10 cellular contexts compared by ENCODE assay signal in the genomic region with DNA sequence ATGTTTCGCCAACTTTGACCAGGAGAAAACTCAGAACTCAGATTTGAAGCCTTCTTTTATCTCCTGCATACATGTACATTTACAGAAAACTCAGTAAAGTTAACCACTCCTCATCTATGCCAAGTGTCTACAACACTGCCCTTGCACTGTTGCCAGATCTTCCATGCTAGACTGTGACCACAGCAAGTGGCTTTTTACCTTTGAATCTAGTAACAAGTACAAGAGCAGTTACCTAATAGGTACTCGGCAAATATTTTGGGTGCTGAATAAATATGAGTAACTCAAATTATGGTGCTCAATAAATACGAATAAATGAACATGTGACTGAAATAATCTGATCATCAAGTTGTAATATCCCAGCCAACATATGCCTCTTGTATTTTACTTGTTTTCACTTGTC.
"Had no signal": no experiment of that assay in that cellular context is flagged by ENCODE, and none has a peak within 500 bp of the region (broad histone marks: within the 10 kb centered on the region; RNA-seq: fewer than 3 reads in every experiment).

No MANE protein-coding gene starts in this region.

- H3K4me2 ChIP-seq: GM23338 had no signal

- ATAC-seq: GM23338, HCT116, K562 had no signal

- DNase-seq: H9, HFFc6, IMR-90, KG1 had no signal

- H2AFZ ChIP-seq: GM23338 had no signal

- FAIRE-seq: H1, H54, K562 had no signal

- H3K27ac ChIP-seq: HL-60 had no signal

- H3K4me3 ChIP-seq: GM23338, K562 had no signal
